Comparison of ENCODE assay signal across 33 cellular contexts in genomic region chr3:140682586-140682985, GRCh38. TPM values are rescaled to one million over a fixed set of nuclear protein-coding genes. Genes with fewer than 3 reads are reported as not detected.
"Had no signal": no experiment of that assay in that cellular context is flagged by ENCODE, and none has a peak within 500 bp of the region (broad histone marks: within the 10 kb centered on the region; RNA-seq: fewer than 3 reads in every experiment).

No MANE protein-coding gene starts in this region.

- H3K27me3 ChIP-seq: adrenal gland, body of pancreas, colonic mucosa, esophagus squamous epithelium, heart left ventricle had no signal

- H3K4me1 ChIP-seq: adrenal gland, body of pancreas, colonic mucosa, esophagus squamous epithelium, heart left ventricle had no signal

- H3K4me3 ChIP-seq: adrenal gland, body of pancreas, colonic mucosa, esophagus squamous epithelium, heart left ventricle had no signal

- H3K36me3 ChIP-seq: adrenal gland, colonic mucosa, esophagus squamous epithelium, heart left ventricle, WERI-Rb-1 had no signal

- ATAC-seq: activated CD4-positive, CD25-positive, alpha-beta regulatory T cell treated with anti-CD3 and anti-CD28 coated beads, Interleukin-2, amount 50 U/mL, for 24 hours; activated CD8-positive, alpha-beta T cell treated with anti-CD3 and anti-CD28 coated beads for 36 hours; activated naive CD8-positive, alpha-beta T cell treated with anti-CD3 and anti-CD28 coated beads, Interleukin-2, amount 50 U/mL, for 24 hours; activated T-cell treated with anti-CD3 and anti-CD28 coated beads, Interleukin-2, amount 50 U/mL, for 4 hours; activated T-helper 17 cell treated with anti-CD3 and anti-CD28 coated beads, Interleukin-2, amount 50 U/mL, for 72 hours; body of pancreas; T-helper 17 cell had no signal

- H3K27ac ChIP-seq: adrenal gland, body of pancreas, colonic mucosa, epithelial cell of prostate, esophagus squamous epithelium, heart left ventricle, WERI-Rb-1 had no signal

- H3K9me3 ChIP-seq: adrenal gland, body of pancreas, colonic mucosa, esophagus squamous epithelium, heart left ventricle had no signal

- DNase-seq: activated B cell treated with CpG ODN at 0.5 μM for 24 hours; activated CD4-positive, alpha-beta T cell treated with anti-CD3 and anti-CD28 coated beads for 48 hours; activated CD4-positive, alpha-beta T cell treated with anti-CD3 and anti-CD28 coated beads, Interleukin-2, amount 50 U/mL, for 1 hour; activated CD4-positive, alpha-beta T cell treated with anti-CD3 and anti-CD28 coated beads, Interleukin-2, amount 50 U/mL, for 48 hours; activated CD8-positive, alpha-beta memory T cell treated with anti-CD3 and anti-CD28 coated beads for 24 hours; activated CD8-positive, alpha-beta T cell treated with anti-CD3 and anti-CD28 coated beads for 36 hours; activated effector memory CD4-positive, alpha-beta T cell treated with Interleukin-2 at 50 U/mL for 16 hours; activated naive CD4-positive, alpha-beta T cell; activated naive CD8-positive, alpha-beta T cell treated with anti-CD3 and anti-CD28 coated beads for 36 hours; activated naive CD8-positive, alpha-beta T cell treated with anti-CD3 and anti-CD28 coated beads, Interleukin-2, amount 50 U/mL, for 24 hours; activated T-cell treated with anti-CD3 and anti-CD28 coated beads, Interleukin-2, amount 50 U/mL, for 4 hours; adrenal gland; amygdala; body of pancreas; colonic mucosa; effector CD8-positive, alpha-beta T cell; esophagus squamous epithelium; foreskin melanocyte; glutamatergic neuron; T-helper 1 cell; T-helper 17 cell; T1000; WERI-Rb-1 had no signal

RNA-seq across cellular contexts. Expression of gene TRIM42, which starts 4.7 kb away (rescaled TPM):
- total RNA-seq: activated B cell treated with CpG ODN at 0.5 μM for 24 hours; activated CD8-positive, alpha-beta T cell treated with anti-CD3 and anti-CD28 coated beads for 36 hours; activated naive CD8-positive, alpha-beta T cell treated with anti-CD3 and anti-CD28 coated beads for 36 hours; activated T-cell treated with anti-CD3 and anti-CD28 coated beads, Interleukin-2, amount 50 U/mL, for 4 hours; activated T-helper 17 cell treated with anti-CD3 and anti-CD28 coated beads, Interleukin-2, amount 50 U/mL, for 72 hours; adrenal gland; aorta; body of pancreas; colonic mucosa; dermis microvascular lymphatic vessel endothelial cell; endothelial cell of umbilical vein; esophagus squamous epithelium; fibroblast of lung; fibroblast of villous mesenchyme; heart left ventricle; T-helper 17 cell had no signal
- polyA plus RNA-seq: adrenal gland, aorta, endothelial cell of umbilical vein, esophagus, fibroblast of lung, heart left ventricle had no signal
